15 cellular contexts compared by ENCODE assay signal in the genomic region with DNA sequence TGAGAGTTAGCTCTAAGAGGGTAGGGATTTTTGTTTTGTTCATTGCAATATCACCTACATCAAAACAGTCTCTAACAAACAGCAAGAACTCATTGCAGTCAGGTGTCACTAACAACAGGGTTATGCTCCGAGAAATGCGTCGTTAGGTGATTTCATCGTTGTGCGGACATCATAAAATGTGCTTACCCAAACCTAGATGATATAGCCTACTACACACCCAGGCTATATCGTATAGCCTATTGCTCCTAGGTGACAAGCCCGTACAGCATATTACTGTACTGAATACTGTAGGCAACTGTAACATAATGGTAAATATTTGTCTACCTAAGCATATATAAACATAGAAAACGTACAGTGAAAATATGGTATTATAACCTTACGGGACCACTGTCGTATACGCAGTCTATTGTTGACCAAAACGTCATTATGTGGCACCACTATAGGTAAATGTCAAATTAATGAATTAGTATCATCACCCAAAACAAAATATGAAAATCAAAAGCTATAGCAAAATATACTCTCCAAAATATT. TPM values are rescaled to one million over a fixed set of nuclear protein-coding genes. Genes with fewer than 3 reads are reported as not detected.
DNase-seq lines count a peak whose midpoint lies in the region; ATAC-seq, FAIRE-seq and TF ChIP-seq lines count a peak whose summit lies in the region.
"Had no signal": no experiment of that assay in that cellular context is flagged by ENCODE, and none has a peak within 500 bp of the region (broad histone marks: within the 10 kb centered on the region; RNA-seq: fewer than 3 reads in every experiment).

No MANE protein-coding gene starts in this region.

- peak overlapping the region; percentile 23; the same call in 1 of the 2 replicates for H2AFZ ChIP-seq in MM.1S (ENCODE audit: low read length)
- H2AFZ ChIP-seq in neuronal stem cell (ENCODE audit: low read length), result peak overlapping the region; percentile 44

- H3K27me3 ChIP-seq in MM.1S (replicated peaks; ENCODE audit: insufficient read depth, low read length) (no peaks in the 10 kb centered on the region), neuronal stem cell (ENCODE audit: control insufficient read depth in 3 of 3, insufficient read depth in 3 of 3, low read depth in 1 of 3, low read length in 3 of 3) (peaks cover 0 to 1% (median 0%) of the 10 kb centered on the region in 3 experiments)
- H3K27me3 ChIP-seq in CD4-positive, alpha-beta T cell (ENCODE audit: control insufficient read depth, insufficient read depth, low read length), result no peaks in the 10 kb centered on the region
- H3K27me3 ChIP-seq: BE2C had no signal

- no peaks in the 10 kb centered on the region for H3K9me2 ChIP-seq in MM.1S (replicated peaks; ENCODE audit: insufficient read depth, low read length)

- no peak overlapping the region for H3K4ac ChIP-seq in neuronal stem cell (ENCODE audit: low read length)

- H3K9ac ChIP-seq in MM.1S (ENCODE audit: low read length), result no peak overlapping the region
- H3K9ac ChIP-seq in neuronal stem cell (ENCODE audit: low read depth, low read length, poor library complexity), result no peak overlapping the region

- POLR2A ChIA-PET in A549 (lab: Yijun Ruan, JAX), result no interaction called here
- POLR2A ChIA-PET in CD4-positive, alpha-beta T cell (lab: Charles Lee), result no interaction called here

- H3K23ac ChIP-seq in neuronal stem cell (ENCODE audit: low read depth, low read length, poor library complexity), result no peak overlapping the region

- no peaks in the 10 kb centered on the region for H3F3A ChIP-seq in MM.1S (ENCODE audit: insufficient read depth, low read length)

- no peaks in the 10 kb centered on the region for H3K36me3 Mint-ChIP-seq in dendritic cell treated with granulocyte-macrophage colony-stimulating factor and Interleukin-4, amounts not matched to agents 40 ng/mL and 50 ng/mL, for 4 days (ENCODE audit: low read depth)
- H3K36me3 Mint-ChIP-seq in CD4-positive, alpha-beta T cell (ENCODE audit: low read depth), result no peaks in the 10 kb centered on the region

- no peak overlapping the region for H4K8ac ChIP-seq in neuronal stem cell (ENCODE audit: low read depth, low read length)

- H3K14ac ChIP-seq in neuronal stem cell (ENCODE audit: low read length), result no peak overlapping the region

- intact Hi-C loops in dendritic cell treated with granulocyte-macrophage colony-stimulating factor and Interleukin-4, amounts not matched to agents 40 ng/mL and 50 ng/mL, for 4 days (cut with micrococcal nuclease), result no loop called here
- intact Hi-C loops in CD4-positive, alpha-beta T cell (cut with DNase I, micrococcal nuclease), result loop anchor here in 1 of 2 experiments (5.0 kb wide), 1 partner anchor 50 kb away; a partner anchor contains a TSS

- H3K27ac Mint-ChIP-seq in dendritic cell treated with granulocyte-macrophage colony-stimulating factor and Interleukin-4, amounts not matched to agents 40 ng/mL and 50 ng/mL, for 4 days, result peak overlapping the region; percentile 76
- H3K27ac Mint-ChIP-seq in CD4-positive, alpha-beta T cell, result no peak overlapping the region

- no peak overlapping the region for H2BK12ac ChIP-seq in neuronal stem cell (ENCODE audit: low read length)

- no peak for FAIRE-seq in A549 (lab: Jason Lieb, UNC)

- H3K36me3 ChIP-seq in MM.1S (replicated peaks; ENCODE audit: insufficient read depth, low read length), result no peaks in the 10 kb centered on the region
- no peaks in the 10 kb centered on the region for H3K36me3 ChIP-seq in neuronal stem cell (replicated peaks in 1 of 2; ENCODE audit: control insufficient read depth in 2 of 2, insufficient read depth in 2 of 2, low read length in 2 of 2)
- H3K36me3 ChIP-seq: BE2C had no signal

- H3K9me3 Mint-ChIP-seq in dendritic cell treated with granulocyte-macrophage colony-stimulating factor and Interleukin-4, amounts not matched to agents 40 ng/mL and 50 ng/mL, for 4 days, result peaks cover 5% of the 10 kb centered on the region
- no peaks in the 10 kb centered on the region for H3K9me3 Mint-ChIP-seq in CD4-positive, alpha-beta T cell

- no peak overlapping the region for H2BK120ac ChIP-seq in neuronal stem cell (ENCODE audit: low read depth, low read length)

- H2AK5ac ChIP-seq in neuronal stem cell (ENCODE audit: low read depth, low read length), result no peak overlapping the region

- 87% methylated on average over 12 of the region's 12 CpGs for WGBS in A549 (ENCODE audit: missing lambda C conversion rate)
- WGBS in neuronal stem cell (ENCODE audit: extremely low coverage in 2 of 2, insufficient read length in 2 of 2, insufficient replicate concordance in 1 of 2), 2 donors, result no CpG with 5 or more reads among the region's 12 CpGs

- H3K4me1 Mint-ChIP-seq in dendritic cell treated with granulocyte-macrophage colony-stimulating factor and Interleukin-4, amounts not matched to agents 40 ng/mL and 50 ng/mL, for 4 days (ENCODE audit: low read depth), result peaks cover 62% of the 10 kb centered on the region
- H3K4me1 Mint-ChIP-seq in CD4-positive, alpha-beta T cell (ENCODE audit: low read depth), result peaks cover 43% of the 10 kb centered on the region

- TF ChIP-seq CTCF in A549 (IDR thresholded peaks at IDR 0.05), result no peak
- no peak for TF ChIP-seq CTCF in MM.1S (IDR thresholded peaks at IDR 0.05; ENCODE audit: low read length)
- TF ChIP-seq CTCF in CD4-positive, alpha-beta T cell (IDR thresholded peaks at IDR 0.05), result no peak

- H3K18ac ChIP-seq in neuronal stem cell (ENCODE audit: low read length), result no peak overlapping the region

- no peak for TF ChIP-seq POLR2A in A549 (IDR thresholded peaks at IDR 0.05; ENCODE audit: low read length)

- DNase-seq in A549 (ENCODE audit: low read depth in 1 of 2, low spot score in 1 of 2), result no peak
- DNase-seq in MM.1S, result no peak
- no peak for DNase-seq in neuronal stem cell (ENCODE audit: low spot score)
- DNase-seq in activated CD8-positive, alpha-beta memory T cell treated with anti-CD3 and anti-CD28 coated beads, Interleukin-2, amount 50 U/mL, for 48 hours, result no peak
- DNase-seq in CD4-positive, alpha-beta T cell, result no peak
- DNase-seq: 8988T, BE2C, DMS53, GF-D8, HCEC 1CT had no signal

- H2BK15ac ChIP-seq in neuronal stem cell (ENCODE audit: low read length), result no peak overlapping the region

- H3K9me3 ChIP-seq in A549 (no peaks in the 10 kb centered on the region), MM.1S (replicated peaks; ENCODE audit: insufficient read depth, low read length) (no peaks in the 10 kb centered on the region), neuronal stem cell (replicated peaks in 1 of 2; ENCODE audit: control insufficient read depth in 2 of 2, insufficient read depth in 1 of 2, low read depth in 1 of 2, low read length in 2 of 2) (peaks cover 0 to 2% of the 10 kb centered on the region in 2 donors)
- H3K9me3 ChIP-seq in CD4-positive, alpha-beta T cell (ENCODE audit: control insufficient read depth, low read length), result no peaks in the 10 kb centered on the region
- H3K9me3 ChIP-seq: BE2C had no signal

- no peak overlapping the region for H3K4me3 ChIP-seq in A549
- H3K4me3 ChIP-seq in MM.1S (ENCODE audit: low read length), result no peak overlapping the region
- H3K4me3 ChIP-seq in neuronal stem cell (ENCODE audit: low read length in 2 of 2), result no peak overlapping the region

- ATAC-seq in A549 (no peak), HG03280 (IDR thresholded peaks at IDR 0.05; ENCODE audit: unreplicated experiment) (no peak)
- no peak for ATAC-seq in activated CD4-positive, CD25-positive, alpha-beta regulatory T cell treated with anti-CD3 and anti-CD28 coated beads, Interleukin-2, amount 50 U/mL, for 24 hours
- no peak for ATAC-seq in CD4-positive, alpha-beta T cell (ENCODE audit: poor library complexity)

- no peak for TF ChIP-seq EP300 in A549 (IDR thresholded peaks at IDR 0.05)

- no peaks in the 10 kb centered on the region for H3K4me1 ChIP-seq in A549
- peaks cover 17% of the 10 kb centered on the region for H3K4me1 ChIP-seq in MM.1S (ENCODE audit: low read length)
- H3K4me1 ChIP-seq in neuronal stem cell (ENCODE audit: control insufficient read depth in 2 of 2, insufficient read depth in 1 of 2, low read depth in 1 of 2, low read length in 2 of 2), result peaks cover 0 to 1% of the 10 kb centered on the region in 2 donors
- H3K4me1 ChIP-seq: BE2C had no signal

- TF ChIP-seq RAD21 in A549 (conservative IDR thresholded peaks at IDR 0.05 in 1 of 2, IDR thresholded peaks at IDR 0.05 in 1 of 2), result no peak

- no peaks in the 10 kb centered on the region for H4K20me1 ChIP-seq in MM.1S (ENCODE audit: insufficient read depth, low read length)

- H4K91ac ChIP-seq in neuronal stem cell (ENCODE audit: low read depth, low read length, poor library complexity), result no peak overlapping the region

- H3K79me1 ChIP-seq in neuronal stem cell (ENCODE audit: low read depth, low read length), result no peaks in the 10 kb centered on the region

- CTCF ChIA-PET in A549 (lab: Yijun Ruan, JAX), result interaction anchor here (1.0 kb wide), 1 partner anchor 14 kb away, joined by 7 read pairs; no protein-coding TSS in a partner anchor
- CTCF ChIA-PET in CD4-positive, alpha-beta T cell (lab: Charles Lee), result interaction anchor here (1.0 to 1.4 kb wide), 2 partner anchors 19 to 165 kb away, joined by 3 read pairs; no protein-coding TSS in a partner anchor

- no peaks in the 10 kb centered on the region for H3K27me3 Mint-ChIP-seq in dendritic cell treated with granulocyte-macrophage colony-stimulating factor and Interleukin-4, amounts not matched to agents 40 ng/mL and 50 ng/mL, for 4 days
- no peaks in the 10 kb centered on the region for H3K27me3 Mint-ChIP-seq in CD4-positive, alpha-beta T cell

- no peaks in the 10 kb centered on the region for H3K79me2 ChIP-seq in MM.1S (ENCODE audit: low read length)

- H3K27ac ChIP-seq in A549 (no peak overlapping the region), MM.1S (ENCODE audit: low read length) (no peak overlapping the region), neuronal stem cell (replicated peaks; ENCODE audit: low read length) (no peak overlapping the region)
- H3K27ac ChIP-seq in CD4-positive, alpha-beta T cell (ENCODE audit: low read depth, low read length), result no peak overlapping the region
- H3K27ac ChIP-seq: C4-2B, HL-60 had no signal

- no peak overlapping the region for H2BK5ac ChIP-seq in neuronal stem cell (ENCODE audit: low read length)

- H3K4me3 Mint-ChIP-seq in dendritic cell treated with granulocyte-macrophage colony-stimulating factor and Interleukin-4, amounts not matched to agents 40 ng/mL and 50 ng/mL, for 4 days, result no peak overlapping the region
- H3K4me3 Mint-ChIP-seq in CD4-positive, alpha-beta T cell, result no peak overlapping the region

- no peak overlapping the region for H3K4me2 ChIP-seq in A549
- H3K4me2 ChIP-seq in MM.1S (ENCODE audit: low read depth, low read length), result no peak overlapping the region; the same call in 1 of the 2 replicates
- H3K4me2 ChIP-seq in neuronal stem cell (ENCODE audit: insufficient read depth, low read length, poor library complexity, severe bottlenecking), result no peak overlapping the region

RNA-seq across cellular contexts. Expression of a gene that starts 49.9 kb away (rescaled TPM):
- polyA plus RNA-seq in A549 (2011; rRNA removed), result 49.0 and 49.6 TPM in 2 replicates
- 10.7 and 13.9 TPM in 2 replicates for polyA plus RNA-seq in A549 (2012; cell fraction: cytosol; rRNA removed)
- 3.6 and 5.0 TPM in 2 replicates for polyA plus RNA-seq in A549 (2012; cell fraction: nucleus; rRNA removed)
- polyA plus RNA-seq in A549 (2017; fragmentation: RNase III; extraction: RNeasy Plus Mini Kit Qiagen cat#74134 plus additional on column Dnase treatment), result 23.0 to 25.0 TPM (median 23.1 TPM) in 3 replicates
- polyA minus RNA-seq in A549 (2011; rRNA and poly(A)+ RNA removed), result 30.8 and 31.9 TPM in 2 replicates
- 76.2 TPM for polyA plus RNA-seq in neuronal stem cell (2013, experiment 1 of 2)
- polyA plus RNA-seq in neuronal stem cell (2013, experiment 2 of 2), result 77.1 TPM
- 100 to 1,000 TPM; 121 to 123 TPM for total RNA-seq in CD4-positive, alpha-beta T cell
